Comparison of ENCODE assay signal across 1 cellular context in the genomic region with DNA sequence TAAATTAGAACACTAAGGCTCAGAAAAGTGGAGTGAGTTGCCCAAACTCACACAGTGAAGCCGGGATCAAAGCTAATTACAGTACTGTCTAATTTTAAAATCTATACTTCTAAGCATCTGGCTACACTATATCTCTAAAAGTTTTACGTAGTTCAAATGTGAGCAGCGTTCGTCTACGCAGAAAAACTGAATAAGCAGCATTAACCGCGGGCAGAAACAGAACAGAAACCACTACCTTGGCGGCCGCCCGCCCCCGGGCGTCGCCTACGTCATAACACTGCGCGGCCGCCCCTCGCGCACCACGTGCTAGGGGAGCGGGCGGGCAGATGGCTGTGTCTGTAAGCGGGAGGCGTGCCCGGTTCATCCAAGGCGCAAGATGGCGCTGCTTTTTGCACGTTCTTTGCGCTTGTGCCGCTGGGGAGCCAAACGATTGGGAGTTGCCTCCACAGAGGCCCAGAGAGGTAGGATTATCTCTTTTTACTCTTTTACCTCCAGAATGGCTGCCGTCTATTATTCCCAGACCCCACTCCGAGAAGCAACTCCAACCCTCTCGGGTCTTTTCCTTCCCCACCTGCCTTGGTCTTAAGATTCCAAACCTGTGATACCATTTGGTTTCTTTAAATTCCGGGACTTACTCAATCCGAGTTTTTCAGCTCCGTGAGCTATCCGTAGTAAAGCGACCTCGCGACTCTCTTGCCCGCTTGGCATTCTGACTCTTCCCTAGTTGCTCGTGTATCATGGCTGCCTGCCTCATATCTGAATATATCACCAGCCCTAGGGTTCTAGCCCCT.
TF ChIP-seq lines count a peak whose summit lies in the region.

TSS of gene SPRYD4 (plus strand) at position 363 of the 791 bp plus-strand sequence. CDS start at position 377, 14 bp downstream.

TF ChIP-seq in K562, 482 proteins besides CTCF, POLR2A, EP300 and RAD21 (continued from another document and continues in another):
- peak; percentile 83; the same call in 1 of the 2 replicates for TF ChIP-seq JUN (IDR thresholded peaks at IDR 0.05; ENCODE audit: borderline replicate concordance, low read depth, low read length)
- no peak for TF ChIP-seq JUN (CRISPR knock-in tag; IDR thresholded peaks at IDR 0.05; ENCODE audit: borderline replicate concordance)
- no peak for TF ChIP-seq ZNF133 (CRISPR knock-in tag; IDR thresholded peaks at IDR 0.05)
- TF ChIP-seq, protein P1, sequence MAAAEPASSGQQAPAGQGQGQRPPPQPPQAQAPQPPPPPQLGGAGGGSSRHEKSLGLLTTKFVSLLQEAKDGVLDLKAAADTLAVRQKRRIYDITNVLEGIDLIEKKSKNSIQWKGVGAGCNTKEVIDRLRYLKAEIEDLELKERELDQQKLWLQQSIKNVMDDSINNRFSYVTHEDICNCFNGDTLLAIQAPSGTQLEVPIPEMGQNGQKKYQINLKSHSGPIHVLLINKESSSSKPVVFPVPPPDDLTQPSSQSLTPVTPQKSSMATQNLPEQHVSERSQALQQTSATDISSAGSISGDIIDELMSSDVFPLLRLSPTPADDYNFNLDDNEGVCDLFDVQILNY (CRISPR knock-in tag; IDR thresholded peaks at IDR 0.05) = 0 out of 2 replicates have a peak, but pooled peaks have one; percentile 53
- TF ChIP-seq, protein P2, sequence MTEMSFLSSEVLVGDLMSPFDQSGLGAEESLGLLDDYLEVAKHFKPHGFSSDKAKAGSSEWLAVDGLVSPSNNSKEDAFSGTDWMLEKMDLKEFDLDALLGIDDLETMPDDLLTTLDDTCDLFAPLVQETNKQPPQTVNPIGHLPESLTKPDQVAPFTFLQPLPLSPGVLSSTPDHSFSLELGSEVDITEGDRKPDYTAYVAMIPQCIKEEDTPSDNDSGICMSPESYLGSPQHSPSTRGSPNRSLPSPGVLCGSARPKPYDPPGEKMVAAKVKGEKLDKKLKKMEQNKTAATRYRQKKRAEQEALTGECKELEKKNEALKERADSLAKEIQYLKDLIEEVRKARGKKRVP (CRISPR knock-in tag; IDR thresholded peaks at IDR 0.05) = no peak
- TF ChIP-seq JUND (IDR thresholded peaks at IDR 0.05; ENCODE audit: borderline replicate concordance, low read depth, low read length) = peak; percentile 56
- TF ChIP-seq JUND (tag; IDR thresholded peaks at IDR 0.05; ENCODE audit: borderline replicate concordance, low read depth, low read length) = no peak; the same call in 2 of the 3 replicates
- TF ChIP-seq HCFC1 (IDR thresholded peaks at IDR 0.05; ENCODE audit: low read depth, low read length) = peak; percentile 87
- 0 out of 2 replicates have a peak, but pooled peaks have one; percentile 28 for TF ChIP-seq CBFA2T2 (conservative IDR thresholded peaks at IDR 0.05)
- TF ChIP-seq TEAD4 (IDR thresholded peaks at IDR 0.05; ENCODE audit: low read length) = peak; percentile 42; the same call in 1 of the 2 replicates
- TF ChIP-seq TEAD4 (CRISPR knock-in tag; IDR thresholded peaks at IDR 0.05; ENCODE audit: borderline replicate concordance) = no peak
- TF ChIP-seq, protein P3, sequence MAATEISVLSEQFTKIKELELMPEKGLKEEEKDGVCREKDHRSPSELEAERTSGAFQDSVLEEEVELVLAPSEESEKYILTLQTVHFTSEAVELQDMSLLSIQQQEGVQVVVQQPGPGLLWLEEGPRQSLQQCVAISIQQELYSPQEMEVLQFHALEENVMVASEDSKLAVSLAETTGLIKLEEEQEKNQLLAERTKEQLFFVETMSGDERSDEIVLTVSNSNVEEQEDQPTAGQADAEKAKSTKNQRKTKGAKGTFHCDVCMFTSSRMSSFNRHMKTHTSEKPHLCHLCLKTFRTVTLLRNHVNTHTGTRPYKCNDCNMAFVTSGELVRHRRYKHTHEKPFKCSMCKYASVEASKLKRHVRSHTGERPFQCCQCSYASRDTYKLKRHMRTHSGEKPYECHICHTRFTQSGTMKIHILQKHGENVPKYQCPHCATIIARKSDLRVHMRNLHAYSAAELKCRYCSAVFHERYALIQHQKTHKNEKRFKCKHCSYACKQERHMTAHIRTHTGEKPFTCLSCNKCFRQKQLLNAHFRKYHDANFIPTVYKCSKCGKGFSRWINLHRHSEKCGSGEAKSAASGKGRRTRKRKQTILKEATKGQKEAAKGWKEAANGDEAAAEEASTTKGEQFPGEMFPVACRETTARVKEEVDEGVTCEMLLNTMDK (IDR thresholded peaks at IDR 0.05; ENCODE audit: borderline replicate concordance, insufficient read depth, low read depth, low read length, poor library complexity, severe bottlenecking) = peak; percentile 92
- TF ChIP-seq RBFOX2 (IDR thresholded peaks at IDR 0.05; ENCODE audit: low read depth, low read length) = peak; percentile 95
- peak; percentile 100 for TF ChIP-seq MNT (conservative IDR thresholded peaks at IDR 0.05)
- peak; percentile 100 for TF ChIP-seq MYC (IDR thresholded peaks at IDR 0.05; ENCODE audit: low read depth, low read length)
- peak; percentile 99 for TF ChIP-seq MYC (CRISPR knock-in tag; IDR thresholded peaks at IDR 0.05; ENCODE audit: borderline replicate concordance, low read depth)
- TF ChIP-seq, protein P4, sequence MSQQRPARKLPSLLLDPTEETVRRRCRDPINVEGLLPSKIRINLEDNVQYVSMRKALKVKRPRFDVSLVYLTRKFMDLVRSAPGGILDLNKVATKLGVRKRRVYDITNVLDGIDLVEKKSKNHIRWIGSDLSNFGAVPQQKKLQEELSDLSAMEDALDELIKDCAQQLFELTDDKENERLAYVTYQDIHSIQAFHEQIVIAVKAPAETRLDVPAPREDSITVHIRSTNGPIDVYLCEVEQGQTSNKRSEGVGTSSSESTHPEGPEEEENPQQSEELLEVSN (IDR thresholded peaks at IDR 0.05; ENCODE audit: borderline replicate concordance in 1 of 2, extremely low read depth in 1 of 2, insufficient read depth in 1 of 2, insufficient read length in 1 of 2, low read depth in 1 of 2, low read length in 1 of 2, poor library complexity in 1 of 2, severe bottlenecking in 1 of 2) = peak; percentile 96 to 99
- peak; percentile 97 for TF ChIP-seq TAF1 (IDR thresholded peaks at IDR 0.05; ENCODE audit: control insufficient read depth, extremely low read depth, insufficient read depth, low read length, severe bottlenecking)
- TF ChIP-seq TFE3 (CRISPR knock-in tag; IDR thresholded peaks at IDR 0.05) = peak; percentile 44; the same call in 1 of the 2 replicates
- peak in 1 of 2 experiments; percentile 9; a peak in 1 of 4 replicates for TF ChIP-seq SIX5 (IDR thresholded peaks at IDR 0.05; ENCODE audit: borderline replicate concordance in 1 of 2, insufficient read depth in 1 of 2, low read depth in 1 of 2, low read length in 2 of 2)
- peak; percentile 84 to 96 (median 95) for TF ChIP-seq YY1 (IDR thresholded peaks at IDR 0.05; ENCODE audit: borderline replicate concordance in 1 of 3, control insufficient read depth in 1 of 3, extremely low read depth in 1 of 3, insufficient read depth in 3 of 3, insufficient read length in 1 of 3, insufficient replicate concordance in 2 of 3, low read depth in 1 of 3, low read length in 2 of 3)
- peak; percentile 97 for TF ChIP-seq EGR1 (conservative IDR thresholded peaks at IDR 0.05)
- TF ChIP-seq RBBP5 (IDR thresholded peaks at IDR 0.05; ENCODE audit: borderline replicate concordance, insufficient read depth, low read length, poor library complexity, severe bottlenecking) = peak; percentile 55
- TF ChIP-seq EP400 (IDR thresholded peaks at IDR 0.05) = peak; percentile 100
- TF ChIP-seq POLR2G (IDR thresholded peaks at IDR 0.05; ENCODE audit: low read depth, low read length) = peak; percentile 94
- no peak for TF ChIP-seq OTX1 (CRISPR knock-in tag; IDR thresholded peaks at IDR 0.05)
- no peak for TF ChIP-seq CBFB (CRISPR knock-in tag; IDR thresholded peaks at IDR 0.05)
- peak; percentile 92 for TF ChIP-seq POLR2AphosphoS5 (IDR thresholded peaks at IDR 0.05; ENCODE audit: control insufficient read depth, insufficient read depth, low read depth, low read length)
- 0 out of 2 replicates have a peak, but pooled peaks have one; percentile 55 for TF ChIP-seq STAT6 (CRISPR knock-in tag; IDR thresholded peaks at IDR 0.05)
- 0 out of 4 replicates have a peak, but pooled peaks of 1 of the 2 experiments have one; percentile 1 for TF ChIP-seq KDM1A (IDR thresholded peaks at IDR 0.05)
- peak; percentile 97 for TF ChIP-seq USF1 (CRISPR knock-in tag; IDR thresholded peaks at IDR 0.05)
